ENCODE assay signal across 14 cellular contexts in the genomic region with DNA sequence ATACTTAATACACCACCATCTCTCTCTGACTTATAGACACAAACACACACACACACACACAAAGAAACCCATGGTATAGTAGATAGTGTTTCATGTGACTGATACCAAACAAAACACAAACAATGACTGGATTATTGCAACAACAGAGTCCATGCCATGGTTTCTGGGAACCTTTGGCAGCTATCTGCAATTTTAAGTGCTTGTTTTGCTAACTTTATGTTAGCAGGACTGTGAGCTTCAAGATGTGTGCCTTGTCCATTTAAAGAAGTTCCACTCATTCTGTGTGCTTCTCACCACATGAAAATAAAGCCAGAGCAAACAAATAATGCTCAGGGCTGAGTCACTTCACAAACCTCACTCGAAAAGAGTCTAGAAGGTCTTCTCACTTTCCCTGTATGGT. TPM values are rescaled to one million over a fixed set of nuclear protein-coding genes. Genes with fewer than 3 reads are reported as not detected.
DNase-seq lines count a peak whose midpoint lies in the region; ATAC-seq, FAIRE-seq and TF ChIP-seq lines count a peak whose summit lies in the region.
"Had no signal": no experiment of that assay in that cellular context is flagged by ENCODE, and none has a peak within 500 bp of the region (broad histone marks: within the 10 kb centered on the region; RNA-seq: fewer than 3 reads in every experiment).

No MANE protein-coding gene starts in this region.

- 90% methylated on average over 1 of the region's 1 CpG; no CpG with 5 or more reads in 1 of the 2 experiments for WGBS in H1 (ENCODE audit: extremely low coverage in 1 of 2, insufficient coverage in 1 of 2, insufficient read length in 1 of 2, insufficient replicate concordance in 2 of 2, low coverage in 1 of 2, low lambda C conversion rate in 2 of 2, missing lambda C conversion rate in 1 of 2), 2 experiments
- no CpG with 5 or more reads among the region's 1 CpG for WGBS in H9 (ENCODE audit: extremely low coverage, insufficient read length, low lambda C conversion rate)

- H2BK20ac ChIP-seq in H1 (ENCODE audit: low read length) (no peak overlapping the region), H9 (ENCODE audit: low read depth, low read length, poor library complexity, severe bottlenecking) (no peak overlapping the region)

- H3K4me1 ChIP-seq in H1 (replicated peaks in 1 of 4; ENCODE audit: control insufficient read depth in 3 of 4, insufficient read depth in 4 of 4, low read length in 3 of 4) = no peaks in the 10 kb centered on the region
- H3K4me1 ChIP-seq in GM23338 (ENCODE audit: insufficient read depth) = 0 out of 2 replicates have a peak, but pooled peaks cover under 1% of the 10 kb centered on the region
- peaks cover 2% of the 10 kb centered on the region; the same call in 1 of the 2 replicates for H3K4me1 ChIP-seq in H9 (ENCODE audit: insufficient read depth, low read length)
- H3K4me1 ChIP-seq: BLaER1, foreskin keratinocyte had no signal

- no peaks in the 10 kb centered on the region for H3K36me3 Mint-ChIP-seq in GM23338 (ENCODE audit: low read depth)
- H3K36me3 Mint-ChIP-seq in H9 (ENCODE audit: insufficient read depth in 1 of 3, low read depth in 3 of 3) = no peaks in the 10 kb centered on the region
- H3K36me3 Mint-ChIP-seq: brain had no signal

- H4K8ac ChIP-seq in H1 (ENCODE audit: extremely low read depth, insufficient read depth, low read length) = no peak overlapping the region
- no peak overlapping the region for H4K8ac ChIP-seq in H9 (replicated peaks; ENCODE audit: insufficient read length, low read depth, low read length)

- H3K4ac ChIP-seq in H1 (replicated peaks; ENCODE audit: insufficient read length, low read depth, low read length) (no peak overlapping the region), H9 (ENCODE audit: low read depth, low read length) (no peak overlapping the region)

- no peaks in the 10 kb centered on the region for H3K9me2 ChIP-seq in GM23338 (ENCODE audit: insufficient read depth)

- H3K23me2 ChIP-seq in H1 (ENCODE audit: low read depth, low read length) (no peaks in the 10 kb centered on the region), H9 (ENCODE audit: insufficient read length, low read depth, low read length, poor library complexity, severe bottlenecking) (no peaks in the 10 kb centered on the region)

- H3K4me3 ChIP-seq in H1 (ENCODE audit: extremely low read depth in 1 of 4, insufficient read depth in 2 of 4, low read depth in 3 of 4, low read length in 4 of 4) = no peak overlapping the region
- H3K4me3 ChIP-seq in GM23338 = no peak overlapping the region
- H3K4me3 ChIP-seq: BLaER1 had no signal

- CTCF ChIA-PET in H1 (lab: Charles Lee; ENCODE audit: partially characterized antibody) = interaction anchor here (0.6 to 1.0 kb wide), 5 partner anchors 16 to 58 kb away, joined by 3 to 4 read pairs (median 3); no protein-coding TSS in a partner anchor

- H2BK12ac ChIP-seq in H1 (ENCODE audit: low read depth, low read length) (no peak overlapping the region), H9 (ENCODE audit: insufficient read length, low read depth, low read length) (no peak overlapping the region)

- H3K27ac ChIP-seq in H1 (ENCODE audit: low read depth, low read length) (no peak overlapping the region), GM23338 (ENCODE audit: low read depth) (no peak overlapping the region), H9 (ENCODE audit: insufficient read length, low read depth, low read length) (no peak overlapping the region)
- H3K27ac ChIP-seq: BLaER1, foreskin keratinocyte had no signal

- ATAC-seq in GM18873 (IDR thresholded peaks at IDR 0.05; ENCODE audit: low FRiP score, unreplicated experiment) (no peak), HG02588 (IDR thresholded peaks at IDR 0.05; ENCODE audit: unreplicated experiment) (no peak), GM23338 (no peak)
- ATAC-seq: foreskin keratinocyte, left cardiac atrium had no signal

- POLR2A ChIA-PET in H1 (lab: Charles Lee; ENCODE audit: partially characterized antibody) = no interaction called here

- H3K9me3 Mint-ChIP-seq in GM23338 = no peaks in the 10 kb centered on the region
- H3K9me3 Mint-ChIP-seq in H9 = no peaks in the 10 kb centered on the region
- H3K9me3 Mint-ChIP-seq: brain had no signal

- no peak for TF ChIP-seq EP300 in H1 (IDR thresholded peaks at IDR 0.05; ENCODE audit: borderline replicate concordance in 1 of 2, low read depth in 2 of 2, low read length in 2 of 2)

- no peak overlapping the region for H3K4me2 ChIP-seq in H1 (ENCODE audit: insufficient read depth in 1 of 2, low read depth in 2 of 2, low read length in 2 of 2)
- no peak overlapping the region for H3K4me2 ChIP-seq in GM23338
- no peak overlapping the region for H3K4me2 ChIP-seq in H9 (ENCODE audit: insufficient read depth, insufficient read length, low read length)
- H3K4me2 ChIP-seq: BLaER1 had no signal

- H3K36me3 ChIP-seq in H1 (ENCODE audit: control insufficient read depth in 2 of 4, insufficient read depth in 4 of 4, low read length in 3 of 4) (no peaks in the 10 kb centered on the region), GM23338 (ENCODE audit: insufficient read depth) (no peaks in the 10 kb centered on the region)
- H3K36me3 ChIP-seq: BLaER1 had no signal

- H4K91ac ChIP-seq in H1 (replicated peaks; ENCODE audit: insufficient read length, low read length) (no peak overlapping the region), H9 (ENCODE audit: insufficient read length, low read depth, low read length) (no peak overlapping the region)

- DNase-seq in Ammon's horn (ENCODE audit: low spot score) (peak; percentile 21), NCI-H2029 treated with DMSO at 0.1 percent for 48 hours (lab: John Stamatoyannopoulos, UW) (peak; percentile 33), H1 (ENCODE audit: low read depth in 1 of 2, low spot score in 2 of 2) (no peak), middle frontal gyrus (ENCODE audit: extremely low spot score, low spot score) (peak; percentile 8), GM23338 (ENCODE audit: low spot score) (no peak), H9 (no peak)
- DNase-seq: foreskin keratinocyte, left cardiac atrium, NCI-H1105, occipital lobe had no signal

- H3K4me3 Mint-ChIP-seq in GM23338 = no peak overlapping the region
- H3K4me3 Mint-ChIP-seq in H9 = no peak overlapping the region
- H3K4me3 Mint-ChIP-seq: brain had no signal

- TF ChIP-seq CTCF in H1 (IDR thresholded peaks at IDR 0.05; ENCODE audit: control extremely low read depth in 1 of 3, insufficient read depth in 1 of 3, low read depth in 1 of 3, low read length in 3 of 3) = no peak
- TF ChIP-seq CTCF in GM23338 (conservative IDR thresholded peaks at IDR 0.05; ENCODE audit: low read depth in 2 of 2) = no peak
- no peak for TF ChIP-seq CTCF in H9 (conservative IDR thresholded peaks at IDR 0.05)

- H2AK5ac ChIP-seq in H1 (ENCODE audit: low read depth, low read length) (no peak overlapping the region), H9 (ENCODE audit: insufficient read length, low read length) (no peak overlapping the region)

- H3K27me3 Mint-ChIP-seq in GM23338 (ENCODE audit: insufficient read depth, low read depth, poor library complexity) (peaks cover 2% of the 10 kb centered on the region), H9 (ENCODE audit: low read depth) (no peaks in the 10 kb centered on the region)
- H3K27me3 Mint-ChIP-seq: brain had no signal

- H3K79me2 ChIP-seq in H1 (ENCODE audit: control insufficient read depth in 1 of 2, insufficient read depth in 2 of 2, low read length in 2 of 2) (no peaks in the 10 kb centered on the region), GM23338 (replicated peaks; ENCODE audit: insufficient read depth) (no peaks in the 10 kb centered on the region), H9 (ENCODE audit: insufficient read depth, low read length) (no peaks in the 10 kb centered on the region)

- H3K14ac ChIP-seq in H1 (ENCODE audit: insufficient read length) (no peak overlapping the region), H9 (ENCODE audit: insufficient read depth, low read length) (no peak overlapping the region)

- H3K27me3 ChIP-seq in H1 (replicated peaks in 1 of 4; ENCODE audit: control insufficient read depth in 3 of 4, extremely low read depth in 1 of 4, insufficient read depth in 3 of 4, low read length in 3 of 4) (no peaks in the 10 kb centered on the region), GM23338 (ENCODE audit: insufficient read depth) (no peaks in the 10 kb centered on the region), H9 (ENCODE audit: insufficient read depth, low read length) (no peaks in the 10 kb centered on the region)
- H3K27me3 ChIP-seq: BLaER1, foreskin keratinocyte had no signal

- no peak overlapping the region for H4K5ac ChIP-seq in H1 (ENCODE audit: insufficient read length, low read depth, low read length)
- no peak overlapping the region for H4K5ac ChIP-seq in H9 (ENCODE audit: insufficient read length, low read depth, low read length)

- TF ChIP-seq POLR2A in H1 (IDR thresholded peaks at IDR 0.05; ENCODE audit: control extremely low read depth in 1 of 2, low read depth in 2 of 2, low read length in 2 of 2) = no peak

- peaks cover 2% of the 10 kb centered on the region; the same call in 2 of the 3 replicates for H3K4me1 Mint-ChIP-seq in GM23338
- H3K4me1 Mint-ChIP-seq in H9 = peaks cover 1% of the 10 kb centered on the region in 2 experiments
- H3K4me1 Mint-ChIP-seq: brain had no signal

- H3T11ph ChIP-seq in H9 (ENCODE audit: low read length) = no peak overlapping the region

- H3K18ac ChIP-seq in H1 (ENCODE audit: extremely low read depth, low read length) = no peak overlapping the region
- H3K18ac ChIP-seq in H9 (ENCODE audit: insufficient read length, low read depth, low read length) = no peak overlapping the region

- H2BK15ac ChIP-seq in H1 (ENCODE audit: low read length) (no peak overlapping the region), H9 (ENCODE audit: low read depth, low read length) (no peak overlapping the region)

- H3K79me1 ChIP-seq in H1 (ENCODE audit: low read depth, low read length) = no peaks in the 10 kb centered on the region
- H3K79me1 ChIP-seq in H9 (ENCODE audit: insufficient read depth, low read depth, low read length, poor library complexity, severe bottlenecking) = no peaks in the 10 kb centered on the region

- H3K9ac ChIP-seq in H1 (replicated peaks in 1 of 4; ENCODE audit: extremely low read depth in 1 of 4, low read depth in 3 of 4, low read length in 3 of 4) = no peak overlapping the region
- H3K9ac ChIP-seq in H9 (ENCODE audit: extremely low read depth, insufficient read length, low read length) = no peak overlapping the region
- H3K9ac ChIP-seq: BLaER1 had no signal

- H3K9me3 ChIP-seq in H1 (ENCODE audit: insufficient read depth in 2 of 2, low read depth in 1 of 2, low read length in 1 of 2) (no peaks in the 10 kb centered on the region), H9 (ENCODE audit: control insufficient read depth, low read depth, low read length) (no peaks in the 10 kb centered on the region)
- H3K9me3 ChIP-seq: BLaER1 had no signal

- H2BK5ac ChIP-seq in H1 (ENCODE audit: low read depth, low read length) (no peak overlapping the region), H9 (ENCODE audit: insufficient read length, low read length) (no peak overlapping the region)

- no peaks in the 10 kb centered on the region for H3F3A ChIP-seq in GM23338 (replicated peaks; ENCODE audit: low read depth)

- H3K56ac ChIP-seq in H1 (replicated peaks; ENCODE audit: insufficient read length, low read depth, low read length) = no peak overlapping the region
- H3K56ac ChIP-seq in H9 (ENCODE audit: insufficient read length, low read depth, low read length) = no peak overlapping the region

- H2AFZ ChIP-seq in H1 (ENCODE audit: low read length) (peak overlapping the region; percentile 40; the same call in 1 of the 2 replicates), GM23338 (no peak overlapping the region), H9 (ENCODE audit: low read length) (no peak overlapping the region)

- no peak overlapping the region for H3K23ac ChIP-seq in H1 (ENCODE audit: insufficient read length)
- H3K23ac ChIP-seq in H9 (ENCODE audit: insufficient read length, low read depth, low read length) = no peak overlapping the region

- no peak for FAIRE-seq in H1 (lab: Jason Lieb, UNC)

- H3K27ac Mint-ChIP-seq in GM23338 = no peak overlapping the region
- no peak overlapping the region for H3K27ac Mint-ChIP-seq in H9
- H3K27ac Mint-ChIP-seq: brain had no signal

- H2BK120ac ChIP-seq in H1 (replicated peaks; ENCODE audit: low read depth, low read length) = no peak overlapping the region
- no peak overlapping the region for H2BK120ac ChIP-seq in H9 (ENCODE audit: low read depth, low read length, poor library complexity, severe bottlenecking)

- H4K20me1 ChIP-seq in H1 (replicated peaks in 1 of 2; ENCODE audit: control insufficient read depth in 1 of 2, insufficient read depth in 2 of 2, low read length in 2 of 2) = no peaks in the 10 kb centered on the region
- H4K20me1 ChIP-seq in GM23338 (replicated peaks; ENCODE audit: insufficient read depth) = no peaks in the 10 kb centered on the region
- no peaks in the 10 kb centered on the region for H4K20me1 ChIP-seq in H9 (ENCODE audit: control insufficient read depth, insufficient read depth, insufficient read length)
- H4K20me1 ChIP-seq: BLaER1 had no signal

- no peak for TF ChIP-seq RAD21 in H1 (IDR thresholded peaks at IDR 0.05 in 1 of 2, conservative IDR thresholded peaks at IDR 0.05 in 1 of 2; ENCODE audit: low read depth in 2 of 2, low read length in 2 of 2)

RNA-seq across cellular contexts. Expression of a gene that starts 15.1 kb away (rescaled TPM):
- 1.2 and 1.6 TPM in 2 replicates for total RNA-seq in H1 (2021; fragmentation: NEBNext Ultra II Directional; extraction: Animal tissue kit (Norgen Biotek cat#: 25700))
- polyA plus RNA-seq in H1 (2011; rRNA removed) (0.25 and 0.63 TPM in 2 replicates), GM23338 (2016; fragmentation: Nextera tagmentation; extraction: Ambion mirVana) (0.68 and 1.6 TPM in 2 replicates)
- 0.48 TPM for polyA plus RNA-seq in H1 (2011; cell fraction: cytosol; rRNA removed)
- polyA plus RNA-seq in H1 (2011; cell fraction: nucleus; rRNA removed) = 0.14 TPM
- polyA plus RNA-seq in H1 (2012, experiment 1 of 2) = 0.42 to 1.0 TPM (median 0.62 TPM) in 4 replicates
- polyA plus RNA-seq in H1 (2012, experiment 2 of 2) = 0.63 TPM
- polyA plus RNA-seq in H1 (2013, experiment 1 of 2) = 0.83 TPM
- 1.0 TPM for polyA plus RNA-seq in H1 (2013, experiment 2 of 2)
- polyA minus RNA-seq in H1 (2011; rRNA and poly(A)+ RNA removed) = 0.39 and 1.5 TPM in 2 replicates
- 1.2 TPM for polyA minus RNA-seq in H1 (2011; cell fraction: cytosol; rRNA and poly(A)+ RNA removed)
- not detected for polyA minus RNA-seq in H1 (2011; cell fraction: nucleus; rRNA and poly(A)+ RNA removed)
- 0.74 and 1.2 TPM in 2 replicates for total RNA-seq in GM23338 (2014; rRNA removed; shearing (Covaris generic))
- 0.13 TPM in 1 of 2 replicates, not detected in the other for total RNA-seq in H9 (2021)

Comparison
In these comparisons a context has a peak if more than half of its experiments do, and no peak if none do; other contexts are left out.
1. DNase-seq: peak in Ammon's horn (single experiment), NCI-H2029 treated with DMSO at 0.1 percent for 48 hours (single experiment) and middle frontal gyrus (single experiment); none in H1 (0 of 2), GM23338 (single experiment) and H9 (single experiment).